Comparison of ENCODE assay signal across 6 cellular contexts in the genomic region with DNA sequence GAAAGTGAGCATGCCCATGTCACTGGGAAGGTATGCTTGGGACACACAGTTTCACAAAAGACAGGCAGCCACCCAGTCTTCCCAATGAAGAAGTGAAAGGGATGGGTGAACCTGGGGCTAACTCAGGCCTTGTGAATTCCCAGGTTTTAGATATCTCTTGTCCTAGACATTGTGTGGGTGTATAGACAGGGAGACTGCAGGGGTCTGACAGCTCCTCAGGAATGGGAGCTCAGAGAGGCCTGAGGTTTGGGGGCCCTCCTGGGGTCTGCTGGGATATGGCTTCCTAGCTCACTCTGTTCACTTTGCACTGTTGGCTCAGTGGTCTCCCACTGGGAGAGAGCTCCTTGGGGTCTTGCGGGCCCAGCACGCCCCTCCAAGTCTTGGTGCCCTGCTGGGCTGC. TPM values are rescaled to one million over a fixed set of nuclear protein-coding genes. Genes with fewer than 3 reads are reported as not detected.
"Had no signal": no experiment of that assay in that cellular context is flagged by ENCODE, and none has a peak within 500 bp of the region (broad histone marks: within the 10 kb centered on the region; RNA-seq: fewer than 3 reads in every experiment).

No MANE protein-coding gene starts in this region.

- DNase-seq: H9, HCEC 1CT, HFFc6, IMR-90 had no signal

- ATAC-seq: GM23338 had no signal

- H3K9me3 Mint-ChIP-seq: GM23338, H9, HFFc6 had no signal

- H3K4me3 ChIP-seq: GM23338 had no signal

- H3K4me3 Mint-ChIP-seq: GM23338, H9, HFFc6 had no signal

- H3K27ac Mint-ChIP-seq: GM23338, H9, HFFc6 had no signal

RNA-seq across cellular contexts. Expression of a gene that starts 47.0 kb away (rescaled TPM):
- total RNA-seq: H1, H9, HFFc6, IMR-90 had no signal
